In the genomic region with DNA sequence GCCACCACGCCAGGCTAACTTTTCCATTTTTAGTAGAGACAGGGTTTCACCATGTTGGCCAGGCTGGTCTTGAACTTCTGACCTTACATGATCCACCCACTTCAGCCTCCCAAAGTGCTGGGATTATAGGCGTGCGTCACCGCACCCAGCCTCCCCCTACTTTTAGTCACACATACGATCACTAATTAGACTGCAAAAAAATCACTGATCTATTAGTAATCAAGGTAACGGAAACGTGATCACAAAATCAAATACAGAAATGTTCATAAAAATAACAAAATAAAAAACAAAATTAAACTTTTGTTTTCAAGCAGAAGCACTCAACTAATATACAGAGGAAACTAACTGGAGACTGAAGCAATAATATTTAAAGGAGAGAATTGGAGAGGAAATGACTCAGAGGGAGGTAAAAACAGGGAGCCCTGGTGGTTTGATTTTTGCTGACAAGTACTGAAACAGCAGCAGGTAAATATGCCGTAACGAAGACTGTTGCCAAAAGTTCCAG, we compare ENCODE assay signal across 1 cellular context.
A peak's percentile ranks its signal among the peaks of the same experiment; 100 is the strongest.
TF ChIP-seq lines count a peak whose summit lies in the region.

No MANE protein-coding gene starts in this region.

TF ChIP-seq in K562, 482 proteins besides CTCF, POLR2A, EP300 and RAD21 (continued from another document and continues in another):
- TF ChIP-seq, protein P1, sequence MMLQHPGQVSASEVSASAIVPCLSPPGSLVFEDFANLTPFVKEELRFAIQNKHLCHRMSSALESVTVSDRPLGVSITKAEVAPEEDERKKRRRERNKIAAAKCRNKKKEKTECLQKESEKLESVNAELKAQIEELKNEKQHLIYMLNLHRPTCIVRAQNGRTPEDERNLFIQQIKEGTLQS (IDR thresholded peaks at IDR 0.05), result peak; percentile 85
- TF ChIP-seq, protein P1 (CRISPR knock-in tag; conservative IDR thresholded peaks at IDR 0.05), result no peak
- TF ChIP-seq SRSF7 (optimal IDR thresholded peaks at IDR 0.05; ENCODE audit: low read depth, low read length) (no peak), ZNF184 (CRISPR knock-in tag; IDR thresholded peaks at IDR 0.05) (no peak), EHMT2 (IDR thresholded peaks at IDR 0.05) (peak; percentile 12; the same call in 1 of the 2 replicates), HOXB6 (CRISPR knock-in tag; IDR thresholded peaks at IDR 0.05; ENCODE audit: borderline replicate concordance) (no peak), DMBX1 (CRISPR knock-in tag; IDR thresholded peaks at IDR 0.05; ENCODE audit: borderline replicate concordance) (no peak), NRF1 (conservative IDR thresholded peaks at IDR 0.05 in 1 of 2, IDR thresholded peaks at IDR 0.05 in 1 of 2) (no peak), U2AF2 (optimal IDR thresholded peaks at IDR 0.05; ENCODE audit: low read depth, low read length) (no peak), ZNF551 (CRISPR knock-in tag; IDR thresholded peaks at IDR 0.05) (no peak), SMARCC2 (IDR thresholded peaks at IDR 0.05; ENCODE audit: low read depth) (peak; percentile 50; the same call in 1 of the 2 replicates), PHF8 (IDR thresholded peaks at IDR 0.05; ENCODE audit: borderline replicate concordance, low read length) (no peak), PTTG1 (tag; IDR thresholded peaks at IDR 0.05; ENCODE audit: low read depth) (no peak), HSF4 (CRISPR knock-in tag; IDR thresholded peaks at IDR 0.05; ENCODE audit: borderline replicate concordance) (no peak), ZNF143 (CRISPR knock-in tag; IDR thresholded peaks at IDR 0.05) (no peak), TCF3 (CRISPR knock-in tag; IDR thresholded peaks at IDR 0.05) (no peak), ZNF79 (CRISPR knock-in tag; IDR thresholded peaks at IDR 0.05; ENCODE audit: low read depth) (no peak), RBM14 (IDR thresholded peaks at IDR 0.05; ENCODE audit: borderline replicate concordance, insufficient read depth, low read depth, low read length) (no peak), ZNF76 (CRISPR knock-in tag; IDR thresholded peaks at IDR 0.05; ENCODE audit: borderline replicate concordance) (no peak), NCOR1 (IDR thresholded peaks at IDR 0.05) (no peak), PHB (CRISPR knock-in tag; IDR thresholded peaks at IDR 0.05) (no peak), CC2D1A (IDR thresholded peaks at IDR 0.05) (no peak), SNIP1 (IDR thresholded peaks at IDR 0.05; ENCODE audit: low read depth) (no peak), MAFG (tag; conservative IDR thresholded peaks at IDR 0.05) (peak; percentile 75), JUND (IDR thresholded peaks at IDR 0.05; ENCODE audit: borderline replicate concordance, low read depth, low read length) (peak; percentile 70), JUND (tag; IDR thresholded peaks at IDR 0.05; ENCODE audit: borderline replicate concordance, low read depth, low read length) (peak; percentile 49; the same call in 1 of the 3 replicates), ZNF780A (CRISPR knock-in tag; IDR thresholded peaks at IDR 0.05) (no peak), SMARCB1 (IDR thresholded peaks at IDR 0.05; ENCODE audit: insufficient read length, low read depth) (no peak), COPS2 (conservative IDR thresholded peaks at IDR 0.05) (no peak), HLTF (IDR thresholded peaks at IDR 0.05) (no peak)
- TF ChIP-seq, protein P2, sequence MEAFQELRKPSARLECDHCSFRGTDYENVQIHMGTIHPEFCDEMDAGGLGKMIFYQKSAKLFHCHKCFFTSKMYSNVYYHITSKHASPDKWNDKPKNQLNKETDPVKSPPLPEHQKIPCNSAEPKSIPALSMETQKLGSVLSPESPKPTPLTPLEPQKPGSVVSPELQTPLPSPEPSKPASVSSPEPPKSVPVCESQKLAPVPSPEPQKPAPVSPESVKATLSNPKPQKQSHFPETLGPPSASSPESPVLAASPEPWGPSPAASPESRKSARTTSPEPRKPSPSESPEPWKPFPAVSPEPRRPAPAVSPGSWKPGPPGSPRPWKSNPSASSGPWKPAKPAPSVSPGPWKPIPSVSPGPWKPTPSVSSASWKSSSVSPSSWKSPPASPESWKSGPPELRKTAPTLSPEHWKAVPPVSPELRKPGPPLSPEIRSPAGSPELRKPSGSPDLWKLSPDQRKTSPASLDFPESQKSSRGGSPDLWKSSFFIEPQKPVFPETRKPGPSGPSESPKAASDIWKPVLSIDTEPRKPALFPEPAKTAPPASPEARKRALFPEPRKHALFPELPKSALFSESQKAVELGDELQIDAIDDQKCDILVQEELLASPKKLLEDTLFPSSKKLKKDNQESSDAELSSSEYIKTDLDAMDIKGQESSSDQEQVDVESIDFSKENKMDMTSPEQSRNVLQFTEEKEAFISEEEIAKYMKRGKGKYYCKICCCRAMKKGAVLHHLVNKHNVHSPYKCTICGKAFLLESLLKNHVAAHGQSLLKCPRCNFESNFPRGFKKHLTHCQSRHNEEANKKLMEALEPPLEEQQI (IDR thresholded peaks at IDR 0.05), result no peak
- TF ChIP-seq, protein P3, sequence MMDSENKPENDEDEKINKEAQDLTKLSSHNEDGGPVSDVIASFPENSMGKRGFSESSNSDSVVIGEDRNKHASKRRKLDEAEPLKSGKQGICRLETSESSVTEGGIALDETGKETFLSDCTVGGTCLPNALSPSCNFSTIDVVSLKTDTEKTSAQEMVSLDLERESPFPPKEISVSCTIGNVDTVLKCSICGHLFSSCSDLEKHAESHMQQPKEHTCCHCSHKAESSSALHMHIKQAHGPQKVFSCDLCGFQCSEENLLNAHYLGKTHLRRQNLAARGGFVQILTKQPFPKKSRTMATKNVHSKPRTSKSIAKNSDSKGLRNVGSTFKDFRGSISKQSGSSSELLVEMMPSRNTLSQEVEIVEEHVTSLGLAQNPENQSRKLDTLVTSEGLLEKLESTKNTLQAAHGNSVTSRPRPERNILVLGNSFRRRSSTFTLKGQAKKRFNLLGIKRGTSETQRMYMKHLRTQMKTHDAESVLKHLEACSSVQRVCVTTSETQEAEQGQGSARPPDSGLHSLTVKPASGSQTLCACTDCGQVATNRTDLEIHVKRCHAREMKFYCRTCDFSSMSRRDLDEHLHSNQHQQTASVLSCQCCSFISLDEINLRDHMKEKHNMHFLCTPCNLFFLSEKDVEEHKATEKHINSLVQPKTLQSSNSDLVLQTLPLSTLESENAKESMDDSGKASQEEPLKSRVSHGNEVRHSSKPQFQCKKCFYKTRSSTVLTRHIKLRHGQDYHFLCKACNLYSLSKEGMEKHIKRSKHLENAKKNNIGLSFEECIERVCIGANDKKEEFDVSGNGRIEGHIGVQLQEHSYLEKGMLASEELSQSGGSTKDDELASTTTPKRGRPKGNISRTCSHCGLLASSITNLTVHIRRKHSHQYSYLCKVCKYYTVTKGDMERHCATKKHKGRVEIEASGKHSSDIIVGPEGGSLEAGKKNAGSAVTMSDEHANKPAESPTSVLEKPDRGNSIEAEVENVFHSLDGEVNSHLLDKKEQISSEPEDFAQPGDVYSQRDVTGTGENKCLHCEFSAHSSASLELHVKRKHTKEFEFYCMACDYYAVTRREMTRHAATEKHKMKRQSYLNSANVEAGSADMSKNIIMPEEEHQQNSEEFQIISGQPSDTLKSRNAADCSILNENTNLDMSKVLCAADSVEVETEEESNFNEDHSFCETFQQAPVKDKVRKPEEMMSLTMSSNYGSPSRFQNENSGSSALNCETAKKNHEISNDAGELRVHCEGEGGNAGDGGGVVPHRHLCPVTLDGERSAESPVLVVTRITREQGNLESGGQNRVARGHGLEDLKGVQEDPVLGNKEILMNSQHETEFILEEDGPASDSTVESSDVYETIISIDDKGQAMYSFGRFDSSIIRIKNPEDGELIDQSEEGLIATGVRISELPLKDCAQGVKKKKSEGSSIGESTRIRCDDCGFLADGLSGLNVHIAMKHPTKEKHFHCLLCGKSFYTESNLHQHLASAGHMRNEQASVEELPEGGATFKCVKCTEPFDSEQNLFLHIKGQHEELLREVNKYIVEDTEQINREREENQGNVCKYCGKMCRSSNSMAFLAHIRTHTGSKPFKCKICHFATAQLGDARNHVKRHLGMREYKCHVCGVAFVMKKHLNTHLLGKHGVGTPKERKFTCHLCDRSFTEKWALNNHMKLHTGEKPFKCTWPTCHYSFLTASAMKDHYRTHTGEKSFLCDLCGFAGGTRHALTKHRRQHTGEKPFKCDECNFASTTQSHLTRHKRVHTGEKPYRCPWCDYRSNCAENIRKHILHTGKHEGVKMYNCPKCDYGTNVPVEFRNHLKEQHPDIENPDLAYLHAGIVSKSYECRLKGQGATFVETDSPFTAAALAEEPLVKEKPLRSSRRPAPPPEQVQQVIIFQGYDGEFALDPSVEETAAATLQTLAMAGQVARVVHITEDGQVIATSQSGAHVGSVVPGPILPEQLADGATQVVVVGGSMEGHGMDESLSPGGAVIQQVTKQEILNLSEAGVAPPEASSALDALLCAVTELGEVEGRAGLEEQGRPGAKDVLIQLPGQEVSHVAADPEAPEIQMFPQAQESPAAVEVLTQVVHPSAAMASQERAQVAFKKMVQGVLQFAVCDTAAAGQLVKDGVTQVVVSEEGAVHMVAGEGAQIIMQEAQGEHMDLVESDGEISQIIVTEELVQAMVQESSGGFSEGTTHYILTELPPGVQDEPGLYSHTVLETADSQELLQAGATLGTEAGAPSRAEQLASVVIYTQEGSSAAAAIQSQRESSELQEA (IDR thresholded peaks at IDR 0.05; ENCODE audit: low read depth), result no peak
- TF ChIP-seq, protein P4, sequence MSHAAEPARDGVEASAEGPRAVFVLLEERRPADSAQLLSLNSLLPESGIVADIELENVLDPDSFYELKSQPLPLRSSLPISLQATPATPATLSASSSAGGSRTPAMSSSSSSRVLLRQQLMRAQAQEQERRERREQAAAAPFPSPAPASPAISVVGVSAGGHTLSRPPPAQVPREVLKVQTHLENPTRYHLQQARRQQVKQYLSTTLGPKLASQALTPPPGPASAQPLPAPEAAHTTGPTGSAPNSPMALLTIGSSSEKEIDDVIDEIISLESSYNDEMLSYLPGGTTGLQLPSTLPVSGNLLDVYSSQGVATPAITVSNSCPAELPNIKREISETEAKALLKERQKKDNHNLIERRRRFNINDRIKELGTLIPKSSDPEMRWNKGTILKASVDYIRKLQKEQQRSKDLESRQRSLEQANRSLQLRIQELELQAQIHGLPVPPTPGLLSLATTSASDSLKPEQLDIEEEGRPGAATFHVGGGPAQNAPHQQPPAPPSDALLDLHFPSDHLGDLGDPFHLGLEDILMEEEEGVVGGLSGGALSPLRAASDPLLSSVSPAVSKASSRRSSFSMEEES (CRISPR knock-in tag; IDR thresholded peaks at IDR 0.05), result no peak
- TF ChIP-seq, protein P5, sequence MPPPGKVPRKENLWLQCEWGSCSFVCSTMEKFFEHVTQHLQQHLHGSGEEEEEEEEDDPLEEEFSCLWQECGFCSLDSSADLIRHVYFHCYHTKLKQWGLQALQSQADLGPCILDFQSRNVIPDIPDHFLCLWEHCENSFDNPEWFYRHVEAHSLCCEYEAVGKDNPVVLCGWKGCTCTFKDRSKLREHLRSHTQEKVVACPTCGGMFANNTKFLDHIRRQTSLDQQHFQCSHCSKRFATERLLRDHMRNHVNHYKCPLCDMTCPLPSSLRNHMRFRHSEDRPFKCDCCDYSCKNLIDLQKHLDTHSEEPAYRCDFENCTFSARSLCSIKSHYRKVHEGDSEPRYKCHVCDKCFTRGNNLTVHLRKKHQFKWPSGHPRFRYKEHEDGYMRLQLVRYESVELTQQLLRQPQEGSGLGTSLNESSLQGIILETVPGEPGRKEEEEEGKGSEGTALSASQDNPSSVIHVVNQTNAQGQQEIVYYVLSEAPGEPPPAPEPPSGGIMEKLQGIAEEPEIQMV (tag; conservative IDR thresholded peaks at IDR 0.05; ENCODE audit: low read depth), result no peak
- TF ChIP-seq, protein P6, sequence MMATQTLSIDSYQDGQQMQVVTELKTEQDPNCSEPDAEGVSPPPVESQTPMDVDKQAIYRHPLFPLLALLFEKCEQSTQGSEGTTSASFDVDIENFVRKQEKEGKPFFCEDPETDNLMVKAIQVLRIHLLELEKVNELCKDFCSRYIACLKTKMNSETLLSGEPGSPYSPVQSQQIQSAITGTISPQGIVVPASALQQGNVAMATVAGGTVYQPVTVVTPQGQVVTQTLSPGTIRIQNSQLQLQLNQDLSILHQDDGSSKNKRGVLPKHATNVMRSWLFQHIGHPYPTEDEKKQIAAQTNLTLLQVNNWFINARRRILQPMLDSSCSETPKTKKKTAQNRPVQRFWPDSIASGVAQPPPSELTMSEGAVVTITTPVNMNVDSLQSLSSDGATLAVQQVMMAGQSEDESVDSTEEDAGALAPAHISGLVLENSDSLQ (IDR thresholded peaks at IDR 0.05), result 0 out of 2 replicates have a peak, but pooled peaks have one; percentile 15
- TF ChIP-seq, protein P7, sequence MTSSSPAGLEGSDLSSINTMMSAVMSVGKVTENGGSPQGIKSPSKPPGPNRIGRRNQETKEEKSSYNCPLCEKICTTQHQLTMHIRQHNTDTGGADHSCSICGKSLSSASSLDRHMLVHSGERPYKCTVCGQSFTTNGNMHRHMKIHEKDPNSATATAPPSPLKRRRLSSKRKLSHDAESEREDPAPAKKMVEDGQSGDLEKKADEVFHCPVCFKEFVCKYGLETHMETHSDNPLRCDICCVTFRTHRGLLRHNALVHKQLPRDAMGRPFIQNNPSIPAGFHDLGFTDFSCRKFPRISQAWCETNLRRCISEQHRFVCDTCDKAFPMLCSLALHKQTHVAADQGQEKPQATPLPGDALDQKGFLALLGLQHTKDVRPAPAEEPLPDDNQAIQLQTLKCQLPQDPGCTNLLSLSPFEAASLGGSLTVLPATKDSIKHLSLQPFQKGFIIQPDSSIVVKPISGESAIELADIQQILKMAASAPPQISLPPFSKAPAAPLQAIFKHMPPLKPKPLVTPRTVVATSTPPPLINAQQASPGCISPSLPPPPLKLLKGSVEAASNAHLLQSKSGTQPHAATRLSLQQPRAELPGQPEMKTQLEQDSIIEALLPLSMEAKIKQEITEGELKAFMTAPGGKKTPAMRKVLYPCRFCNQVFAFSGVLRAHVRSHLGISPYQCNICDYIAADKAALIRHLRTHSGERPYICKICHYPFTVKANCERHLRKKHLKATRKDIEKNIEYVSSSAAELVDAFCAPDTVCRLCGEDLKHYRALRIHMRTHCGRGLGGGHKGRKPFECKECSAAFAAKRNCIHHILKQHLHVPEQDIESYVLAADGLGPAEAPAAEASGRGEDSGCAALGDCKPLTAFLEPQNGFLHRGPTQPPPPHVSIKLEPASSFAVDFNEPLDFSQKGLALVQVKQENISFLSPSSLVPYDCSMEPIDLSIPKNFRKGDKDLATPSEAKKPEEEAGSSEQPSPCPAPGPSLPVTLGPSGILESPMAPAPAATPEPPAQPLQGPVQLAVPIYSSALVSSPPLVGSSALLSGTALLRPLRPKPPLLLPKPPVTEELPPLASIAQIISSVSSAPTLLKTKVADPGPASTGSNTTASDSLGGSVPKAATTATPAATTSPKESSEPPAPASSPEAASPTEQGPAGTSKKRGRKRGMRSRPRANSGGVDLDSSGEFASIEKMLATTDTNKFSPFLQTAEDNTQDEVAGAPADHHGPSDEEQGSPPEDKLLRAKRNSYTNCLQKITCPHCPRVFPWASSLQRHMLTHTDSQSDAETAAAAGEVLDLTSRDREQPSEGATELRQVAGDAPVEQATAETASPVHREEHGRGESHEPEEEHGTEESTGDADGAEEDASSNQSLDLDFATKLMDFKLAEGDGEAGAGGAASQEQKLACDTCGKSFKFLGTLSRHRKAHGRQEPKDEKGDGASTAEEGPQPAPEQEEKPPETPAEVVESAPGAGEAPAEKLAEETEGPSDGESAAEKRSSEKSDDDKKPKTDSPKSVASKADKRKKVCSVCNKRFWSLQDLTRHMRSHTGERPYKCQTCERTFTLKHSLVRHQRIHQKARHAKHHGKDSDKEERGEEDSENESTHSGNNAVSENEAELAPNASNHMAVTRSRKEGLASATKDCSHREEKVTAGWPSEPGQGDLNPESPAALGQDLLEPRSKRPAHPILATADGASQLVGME (CRISPR knock-in tag; IDR thresholded peaks at IDR 0.05), result no peak
